ENCODE assay signal across 1 cellular context in the genomic region with DNA sequence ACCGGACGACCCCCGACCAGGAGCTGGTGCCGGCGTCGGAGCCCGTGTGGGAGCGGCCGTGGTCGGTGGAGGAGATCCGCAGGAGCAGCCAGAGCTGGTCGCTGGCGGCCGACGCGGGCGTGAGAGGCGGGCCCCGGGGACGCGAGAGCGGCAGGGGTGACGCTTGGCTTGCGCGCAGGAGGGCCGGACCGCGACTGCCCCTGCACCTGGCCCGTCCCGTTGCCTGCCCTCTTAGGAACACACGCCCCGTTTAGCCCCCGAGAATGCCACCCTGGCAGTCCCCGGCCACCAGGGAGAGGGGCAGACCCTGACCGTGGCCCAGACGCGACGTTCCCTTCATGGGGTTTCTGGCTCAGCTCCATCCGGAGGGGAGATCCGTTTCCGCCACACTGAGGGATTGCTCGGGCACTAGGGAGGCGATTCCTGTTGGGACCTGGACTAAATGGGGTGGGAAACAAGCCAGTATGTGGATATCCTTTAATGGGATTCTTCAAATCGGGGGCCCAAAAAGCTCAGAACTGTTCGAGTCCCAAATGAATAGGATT.
TF ChIP-seq lines count a peak whose summit lies in the region.

No MANE protein-coding gene starts in this region.

TF ChIP-seq in HepG2, 621 proteins besides CTCF, POLR2A, EP300 and RAD21:
- TF ChIP-seq, protein P1, sequence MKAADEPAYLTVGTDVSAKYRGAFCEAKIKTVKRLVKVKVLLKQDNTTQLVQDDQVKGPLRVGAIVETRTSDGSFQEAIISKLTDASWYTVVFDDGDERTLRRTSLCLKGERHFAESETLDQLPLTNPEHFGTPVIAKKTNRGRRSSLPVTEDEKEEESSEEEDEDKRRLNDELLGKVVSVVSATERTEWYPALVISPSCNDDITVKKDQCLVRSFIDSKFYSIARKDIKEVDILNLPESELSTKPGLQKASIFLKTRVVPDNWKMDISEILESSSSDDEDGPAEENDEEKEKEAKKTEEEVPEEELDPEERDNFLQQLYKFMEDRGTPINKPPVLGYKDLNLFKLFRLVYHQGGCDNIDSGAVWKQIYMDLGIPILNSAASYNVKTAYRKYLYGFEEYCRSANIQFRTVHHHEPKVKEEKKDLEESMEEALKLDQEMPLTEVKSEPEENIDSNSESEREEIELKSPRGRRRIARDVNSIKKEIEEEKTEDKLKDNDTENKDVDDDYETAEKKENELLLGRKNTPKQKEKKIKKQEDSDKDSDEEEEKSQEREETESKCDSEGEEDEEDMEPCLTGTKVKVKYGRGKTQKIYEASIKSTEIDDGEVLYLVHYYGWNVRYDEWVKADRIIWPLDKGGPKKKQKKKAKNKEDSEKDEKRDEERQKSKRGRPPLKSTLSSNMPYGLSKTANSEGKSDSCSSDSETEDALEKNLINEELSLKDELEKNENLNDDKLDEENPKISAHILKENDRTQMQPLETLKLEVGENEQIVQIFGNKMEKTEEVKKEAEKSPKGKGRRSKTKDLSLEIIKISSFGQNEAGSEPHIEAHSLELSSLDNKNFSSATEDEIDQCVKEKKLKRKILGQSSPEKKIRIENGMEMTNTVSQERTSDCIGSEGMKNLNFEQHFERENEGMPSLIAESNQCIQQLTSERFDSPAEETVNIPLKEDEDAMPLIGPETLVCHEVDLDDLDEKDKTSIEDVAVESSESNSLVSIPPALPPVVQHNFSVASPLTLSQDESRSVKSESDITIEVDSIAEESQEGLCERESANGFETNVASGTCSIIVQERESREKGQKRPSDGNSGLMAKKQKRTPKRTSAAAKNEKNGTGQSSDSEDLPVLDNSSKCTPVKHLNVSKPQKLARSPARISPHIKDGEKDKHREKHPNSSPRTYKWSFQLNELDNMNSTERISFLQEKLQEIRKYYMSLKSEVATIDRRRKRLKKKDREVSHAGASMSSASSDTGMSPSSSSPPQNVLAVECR (CRISPR knock-in tag; IDR thresholded peaks at IDR 0.05; ENCODE audit: borderline replicate concordance) = peak; percentile 47; the same call in 1 of the 2 replicates
- peak; percentile 9; the same call in 1 of the 2 replicates for TF ChIP-seq DMAP1 (CRISPR knock-in tag; IDR thresholded peaks at IDR 0.05)
- 0 out of 2 replicates have a peak, but pooled peaks have one; percentile 12 for TF ChIP-seq KDM2A (CRISPR knock-in tag; IDR thresholded peaks at IDR 0.05; ENCODE audit: borderline replicate concordance, low read depth)
- 0 out of 2 replicates have a peak, but pooled peaks have one; percentile 5 for TF ChIP-seq MTF1 (CRISPR knock-in tag; IDR thresholded peaks at IDR 0.05)
- TF ChIP-seq, protein P2, sequence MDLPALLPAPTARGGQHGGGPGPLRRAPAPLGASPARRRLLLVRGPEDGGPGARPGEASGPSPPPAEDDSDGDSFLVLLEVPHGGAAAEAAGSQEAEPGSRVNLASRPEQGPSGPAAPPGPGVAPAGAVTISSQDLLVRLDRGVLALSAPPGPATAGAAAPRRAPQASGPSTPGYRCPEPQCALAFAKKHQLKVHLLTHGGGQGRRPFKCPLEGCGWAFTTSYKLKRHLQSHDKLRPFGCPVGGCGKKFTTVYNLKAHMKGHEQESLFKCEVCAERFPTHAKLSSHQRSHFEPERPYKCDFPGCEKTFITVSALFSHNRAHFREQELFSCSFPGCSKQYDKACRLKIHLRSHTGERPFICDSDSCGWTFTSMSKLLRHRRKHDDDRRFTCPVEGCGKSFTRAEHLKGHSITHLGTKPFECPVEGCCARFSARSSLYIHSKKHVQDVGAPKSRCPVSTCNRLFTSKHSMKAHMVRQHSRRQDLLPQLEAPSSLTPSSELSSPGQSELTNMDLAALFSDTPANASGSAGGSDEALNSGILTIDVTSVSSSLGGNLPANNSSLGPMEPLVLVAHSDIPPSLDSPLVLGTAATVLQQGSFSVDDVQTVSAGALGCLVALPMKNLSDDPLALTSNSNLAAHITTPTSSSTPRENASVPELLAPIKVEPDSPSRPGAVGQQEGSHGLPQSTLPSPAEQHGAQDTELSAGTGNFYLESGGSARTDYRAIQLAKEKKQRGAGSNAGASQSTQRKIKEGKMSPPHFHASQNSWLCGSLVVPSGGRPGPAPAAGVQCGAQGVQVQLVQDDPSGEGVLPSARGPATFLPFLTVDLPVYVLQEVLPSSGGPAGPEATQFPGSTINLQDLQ (CRISPR knock-in tag; IDR thresholded peaks at IDR 0.05) = 0 out of 2 replicates have a peak, but pooled peaks have one; percentile 3
- peak; percentile 1 for TF ChIP-seq TAF15 (IDR thresholded peaks at IDR 0.05; ENCODE audit: low read depth, low read length, poor library complexity, severe bottlenecking)
- TF ChIP-seq ZNF160 (CRISPR knock-in tag; IDR thresholded peaks at IDR 0.05) = peak; percentile 17; the same call in 1 of the 2 replicates
- TF ChIP-seq GFI1 (CRISPR knock-in tag; IDR thresholded peaks at IDR 0.05; ENCODE audit: borderline replicate concordance) = 0 out of 2 replicates have a peak, but pooled peaks have one; percentile 3
- TF ChIP-seq ZNF230 (CRISPR knock-in tag; IDR thresholded peaks at IDR 0.05) = 0 out of 2 replicates have a peak, but pooled peaks have one; percentile 1
TF ChIP-seq in HepG2: peak in this region for 9; not testable (repeated sequence) for 612.
